In genomic region chr16:77987772-77988171, GRCh38 we compare ENCODE assay signal across 18 cellular contexts. TPM values are rescaled to one million over a fixed set of nuclear protein-coding genes. Genes with fewer than 3 reads are reported as not detected.
"Had no signal": no experiment of that assay in that cellular context is flagged by ENCODE, and none has a peak within 500 bp of the region (broad histone marks: within the 10 kb centered on the region; RNA-seq: fewer than 3 reads in every experiment).

No MANE protein-coding gene starts in this region.

- H3K27me3 ChIP-seq: tibial nerve had no signal

- H3K4me1 Mint-ChIP-seq: activated B cell treated with CpG ODN at 0.5 μM for 24 hours; activated CD4-positive, alpha-beta T cell treated with anti-CD3 and anti-CD28 coated beads, Interleukin-2, amount 10 ng/mL, durations not matched to agents 24 days and 14 days; activated T-helper 17 cell treated with anti-CD3 and anti-CD28 coated beads, Interleukin-2, amount 50 U/mL, for 72 hours; naive thymus-derived CD8-positive, alpha-beta T cell had no signal

- H3K36me3 ChIP-seq: tibial nerve had no signal

- H3K4me1 ChIP-seq: body of pancreas had no signal

- H3K9me3 ChIP-seq: body of pancreas, tibial nerve had no signal

- H3K36me3 Mint-ChIP-seq: activated naive CD4-positive, alpha-beta T cell treated with anti-CD3 and anti-CD28 coated beads, Interleukin-2, amount 10 ng/mL, durations not matched to agents 7 days and 5 days; naive thymus-derived CD8-positive, alpha-beta T cell had no signal

- H3K27ac Mint-ChIP-seq: activated B cell treated with CpG ODN at 0.5 μM for 24 hours; activated CD4-positive, alpha-beta T cell treated with anti-CD3 and anti-CD28 coated beads, Interleukin-2, amount 10 ng/mL, durations not matched to agents 24 days and 14 days; activated naive CD4-positive, alpha-beta T cell treated with anti-CD3 and anti-CD28 coated beads, Interleukin-2, amount 10 ng/mL, durations not matched to agents 7 days and 5 days; activated T-helper 17 cell treated with anti-CD3 and anti-CD28 coated beads, Interleukin-2, amount 50 U/mL, for 72 hours; dendritic cell treated with granulocyte-macrophage colony-stimulating factor and Interleukin-4, amounts not matched to agents 40 ng/mL and 50 ng/mL, for 4 days; naive thymus-derived CD8-positive, alpha-beta T cell; T-helper 1 cell treated with Interleukin-12 subunit alpha and Interleukin-12 subunit beta and Interleukin-4 antibody, amounts not matched to agents 30 μg/mL and 1 μg/mL, for 36 hours had no signal

- ATAC-seq: activated T-helper 17 cell treated with anti-CD3 and anti-CD28 coated beads, Interleukin-2, amount 50 U/mL, for 72 hours; body of pancreas; naive thymus-derived CD8-positive, alpha-beta T cell had no signal

- H3K9me3 Mint-ChIP-seq: activated B cell treated with CpG ODN at 0.5 μM for 24 hours; activated CD4-positive, alpha-beta T cell treated with anti-CD3 and anti-CD28 coated beads, Interleukin-2, amount 10 ng/mL, durations not matched to agents 24 days and 14 days; activated naive CD4-positive, alpha-beta T cell treated with anti-CD3 and anti-CD28 coated beads, Interleukin-2, amount 10 ng/mL, durations not matched to agents 7 days and 5 days; activated T-helper 17 cell treated with anti-CD3 and anti-CD28 coated beads, Interleukin-2, amount 50 U/mL, for 72 hours; dendritic cell treated with granulocyte-macrophage colony-stimulating factor and Interleukin-4, amounts not matched to agents 40 ng/mL and 50 ng/mL, for 4 days; naive thymus-derived CD8-positive, alpha-beta T cell; T-helper 1 cell treated with Interleukin-12 subunit alpha and Interleukin-12 subunit beta and Interleukin-4 antibody, amounts not matched to agents 30 μg/mL and 1 μg/mL, for 36 hours had no signal

- FAIRE-seq: small intestine had no signal

- H3K4me3 Mint-ChIP-seq: activated B cell treated with CpG ODN at 0.5 μM for 24 hours; activated CD4-positive, alpha-beta T cell treated with anti-CD3 and anti-CD28 coated beads, Interleukin-2, amount 10 ng/mL, durations not matched to agents 24 days and 14 days; activated naive CD4-positive, alpha-beta T cell treated with anti-CD3 and anti-CD28 coated beads, Interleukin-2, amount 10 ng/mL, durations not matched to agents 7 days and 5 days; activated T-helper 17 cell treated with anti-CD3 and anti-CD28 coated beads, Interleukin-2, amount 50 U/mL, for 72 hours; dendritic cell treated with granulocyte-macrophage colony-stimulating factor and Interleukin-4, amounts not matched to agents 40 ng/mL and 50 ng/mL, for 4 days; naive thymus-derived CD8-positive, alpha-beta T cell; T-helper 1 cell treated with Interleukin-12 subunit alpha and Interleukin-12 subunit beta and Interleukin-4 antibody, amounts not matched to agents 30 μg/mL and 1 μg/mL, for 36 hours had no signal

- H3K27ac ChIP-seq: body of pancreas had no signal

- DNase-seq: activated B cell treated with CpG ODN at 0.5 μM for 24 hours; activated CD4-positive, alpha-beta T cell treated with anti-CD3 and anti-CD28 coated beads, Interleukin-2, amount 10 ng/mL, durations not matched to agents 24 days and 14 days; activated naive CD4-positive, alpha-beta T cell treated with anti-CD3 and anti-CD28 coated beads, Interleukin-2, amount 10 ng/mL, durations not matched to agents 7 days and 5 days; body of pancreas; cerebellar nuclear complex; erythroblast; hypothalamus; kidney glomerular epithelial cell; naive thymus-derived CD8-positive, alpha-beta T cell; posterior cingulate gyrus; small intestine had no signal

- H3K4me3 ChIP-seq: body of pancreas, lung, tibial nerve had no signal

RNA-seq across cellular contexts. Expression of gene CLEC3A, which starts 34.6 kb away (rescaled TPM):
- total RNA-seq: activated B cell treated with CpG ODN at 0.5 μM for 24 hours; activated CD4-positive, alpha-beta T cell treated with anti-CD3 and anti-CD28 coated beads, Interleukin-2, amount 10 ng/mL, durations not matched to agents 24 days and 14 days; activated T-helper 17 cell treated with anti-CD3 and anti-CD28 coated beads, Interleukin-2, amount 50 U/mL, for 72 hours; body of pancreas; lung; mononuclear cell; naive thymus-derived CD8-positive, alpha-beta T cell; tibial nerve had no signal
- polyA plus RNA-seq: adipose tissue; lung; naive thymus-derived CD8-positive, alpha-beta T cell had no signal
